ENCODE assay signal across 17 cellular contexts in genomic region chr12:106044773-106045172, GRCh38.
DNase-seq lines count a peak whose midpoint lies in the region; TF ChIP-seq lines count a peak whose summit lies in the region.
"Had no signal": no experiment of that assay in that cellular context is flagged by ENCODE, and none has a peak within 500 bp of the region (broad histone marks: within the 10 kb centered on the region; RNA-seq: fewer than 3 reads in every experiment).

No MANE protein-coding gene starts in this region.

- H3K4me1 ChIP-seq in SJCRH30: peaks cover 18% of the 10 kb centered on the region
- H3K4me1 ChIP-seq: ascending aorta, colonic mucosa had no signal

- peak overlapping the region; percentile 66 for H3K27ac ChIP-seq in SJCRH30
- H3K27ac ChIP-seq: ascending aorta, colonic mucosa, left ventricle myocardium inferior had no signal

- TF ChIP-seq CTCF in fibroblast of mammary gland (conservative IDR thresholded peaks at IDR 0.05; ENCODE audit: control insufficient read depth, insufficient read depth, low read depth, low read length): no peak

- DNase-seq in GM03348 (ENCODE audit: low spot score) (peak; percentile 12), SJCRH30 (peak; percentile 50 to 65), fibroblast of mammary gland (ENCODE audit: low read depth) (peak; percentile 16), renal cortical epithelial cell (ENCODE audit: low read depth) (peak; percentile 44), KG1 (lab: John Stamatoyannopoulos, UW) (no peak), NCI-H226 (no peak), cerebellum (ENCODE audit: low spot score) (no peak)
- DNase-seq: activated CD4-positive, alpha-beta T cell treated with anti-CD3 and anti-CD28 coated beads, Interleukin-2, amount 10 ng/mL, durations not matched to agents 7 days and 5 days; activated naive CD4-positive, alpha-beta T cell treated with Interleukin-2 at 50 U/mL for 16 hours; colonic mucosa; foreskin melanocyte; left ventricle myocardium inferior; NCI-H774; RPMI8226; stimulated activated CD4-positive, alpha-beta T cell treated with anti-CD3 and anti-CD28 coated beads, Interleukin-4, amount 100 ng/mL, for 1 hour; SW 1271 had no signal

- no peaks in the 10 kb centered on the region for H3K36me3 ChIP-seq in SJCRH30
- H3K36me3 ChIP-seq: ascending aorta, colonic mucosa, left ventricle myocardium inferior had no signal

- no peaks in the 10 kb centered on the region for H3K27me3 ChIP-seq in SJCRH30
- H3K27me3 ChIP-seq: ascending aorta, colonic mucosa had no signal

- no peaks in the 10 kb centered on the region for H3K9me3 ChIP-seq in SJCRH30 (replicated peaks)
- H3K9me3 ChIP-seq: ascending aorta, colonic mucosa, left ventricle myocardium inferior had no signal

- H3K4me3 ChIP-seq in SJCRH30 (no peak overlapping the region), fibroblast of mammary gland (ENCODE audit: control insufficient read depth, low read depth, low read length) (no peak overlapping the region)
- H3K4me3 ChIP-seq: ascending aorta, colonic mucosa, left ventricle myocardium inferior had no signal

Comparison
In these comparisons a context has a peak if more than half of its experiments do, and no peak if none do; other contexts are left out.
1. DNase-seq: peak in GM03348 (single experiment), SJCRH30 (2 of 2), fibroblast of mammary gland (single experiment) and renal cortical epithelial cell (single experiment); none in KG1 (single experiment), NCI-H226 (single experiment) and cerebellum (single experiment).